Comparison of ENCODE assay signal across 18 cellular contexts in the genomic region with DNA sequence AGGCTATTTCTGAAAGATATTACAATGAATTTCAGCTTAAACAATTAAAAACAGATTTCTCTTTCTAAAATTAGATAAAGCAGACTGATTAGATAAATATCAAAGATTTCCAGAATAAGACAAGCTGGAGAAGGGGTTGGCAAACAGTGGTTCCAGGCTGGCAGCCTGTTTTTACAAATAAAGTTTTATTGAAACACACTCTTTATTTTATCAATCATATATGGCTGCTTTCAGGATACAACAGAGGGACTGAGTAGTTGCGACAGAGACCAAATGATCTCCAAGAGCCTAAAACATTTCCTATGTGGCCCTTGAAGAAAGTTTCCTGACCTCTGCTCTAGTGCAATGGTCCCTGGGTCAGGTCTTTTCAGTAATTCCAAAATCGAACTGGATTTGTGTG.
DNase-seq lines count a peak whose midpoint lies in the region; ATAC-seq, FAIRE-seq and TF ChIP-seq lines count a peak whose summit lies in the region.
"Had no signal": no experiment of that assay in that cellular context is flagged by ENCODE, and none has a peak within 500 bp of the region (broad histone marks: within the 10 kb centered on the region; RNA-seq: fewer than 3 reads in every experiment).

No MANE protein-coding gene starts in this region.

- H3K9me3 ChIP-seq in HepG2 (ENCODE audit: low read length) = no peaks in the 10 kb centered on the region
- H3K9me3 ChIP-seq in right lobe of liver = no peaks in the 10 kb centered on the region
- peaks cover 0 to 4% of the 10 kb centered on the region in 2 donors for H3K9me3 ChIP-seq in neuronal stem cell (replicated peaks in 1 of 2; ENCODE audit: control insufficient read depth in 2 of 2, insufficient read depth in 1 of 2, low read depth in 1 of 2, low read length in 2 of 2)
- H3K9me3 ChIP-seq: Caco-2 had no signal

- H3K4ac ChIP-seq in mesendoderm (ENCODE audit: low read depth, low read length) (no peak overlapping the region), neuronal stem cell (ENCODE audit: low read length) (no peak overlapping the region)

- H3K4me1 ChIP-seq in HepG2 (ENCODE audit: insufficient read depth, low read length) (no peaks in the 10 kb centered on the region), right lobe of liver (no peaks in the 10 kb centered on the region), mesendoderm (ENCODE audit: control insufficient read depth, low read depth, low read length) (peaks cover 9% of the 10 kb centered on the region), neuronal stem cell (ENCODE audit: control insufficient read depth in 2 of 2, insufficient read depth in 1 of 2, low read depth in 1 of 2, low read length in 2 of 2) (peaks cover 3 to 27% of the 10 kb centered on the region in 2 donors)
- H3K4me1 ChIP-seq: BLaER1 had no signal

- H2AK5ac ChIP-seq in mesendoderm (ENCODE audit: low read length) (no peak overlapping the region), neuronal stem cell (ENCODE audit: low read depth, low read length) (no peak overlapping the region)

- no peak for TF ChIP-seq EP300 in HepG2 (IDR thresholded peaks at IDR 0.05; ENCODE audit: low read depth in 2 of 2, low read length in 2 of 2)
- TF ChIP-seq EP300 in HepG2 (CRISPR knock-in tag; IDR thresholded peaks at IDR 0.05; ENCODE audit: borderline replicate concordance) = no peak

- H3K4me2 ChIP-seq in HepG2 (ENCODE audit: low read depth, low read length) = no peak overlapping the region
- H3K4me2 ChIP-seq in mesendoderm (ENCODE audit: low read length) = no peak overlapping the region
- H3K4me2 ChIP-seq in neuronal stem cell (ENCODE audit: insufficient read depth, low read length, poor library complexity, severe bottlenecking) = no peak overlapping the region
- H3K4me2 ChIP-seq: BLaER1, GM23338 had no signal

- no peaks in the 10 kb centered on the region for H4K20me1 ChIP-seq in HepG2 (ENCODE audit: insufficient read depth, low read length)
- H4K20me1 ChIP-seq: BLaER1 had no signal

- peaks cover 5 to 23% of the 10 kb centered on the region in 2 experiments; a peak in 2 of 5 replicates for H3K27me3 ChIP-seq in HepG2 (ENCODE audit: control insufficient read depth in 1 of 2, insufficient read depth in 2 of 2, low read length in 2 of 2)
- no peaks in the 10 kb centered on the region for H3K27me3 ChIP-seq in right lobe of liver
- H3K27me3 ChIP-seq in mesendoderm (ENCODE audit: insufficient read depth, low read length, poor library complexity) = no peaks in the 10 kb centered on the region
- H3K27me3 ChIP-seq in neuronal stem cell (ENCODE audit: control insufficient read depth in 3 of 3, insufficient read depth in 3 of 3, low read depth in 1 of 3, low read length in 3 of 3) = no peaks in the 10 kb centered on the region
- H3K27me3 ChIP-seq: BLaER1 had no signal

- H2BK5ac ChIP-seq in mesendoderm (ENCODE audit: low read length) (no peak overlapping the region), neuronal stem cell (ENCODE audit: low read length) (no peak overlapping the region)

- CTCF ChIA-PET in HepG2 (lab: Yijun Ruan, JAX; ENCODE audit: low intra/inter-chr PET ratio, low total read pairs) = no interaction called here

- TF ChIP-seq POLR2A in HepG2 (IDR thresholded peaks at IDR 0.05; ENCODE audit: insufficient read depth in 1 of 2, low read depth in 2 of 2, low read length in 2 of 2) (no peak), right lobe of liver (IDR thresholded peaks at IDR 0.05) (no peak)

- ATAC-seq in HepG2 = no peak
- ATAC-seq in right lobe of liver = no peak
- ATAC-seq: CD8-positive, alpha-beta T cell; GM23338 had no signal

- H3K9ac ChIP-seq in HepG2 (ENCODE audit: insufficient read depth, low read depth, low read length) (no peak overlapping the region), mesendoderm (ENCODE audit: low read length) (no peak overlapping the region), neuronal stem cell (ENCODE audit: low read depth, low read length, poor library complexity) (no peak overlapping the region)
- H3K9ac ChIP-seq: BLaER1 had no signal

- H3K36me3 ChIP-seq in HepG2 (replicated peaks in 1 of 2; ENCODE audit: control insufficient read depth in 1 of 2, insufficient read depth in 2 of 2, low read length in 2 of 2) = no peaks in the 10 kb centered on the region
- no peaks in the 10 kb centered on the region for H3K36me3 ChIP-seq in right lobe of liver
- H3K36me3 ChIP-seq in mesendoderm (ENCODE audit: control insufficient read depth, insufficient read depth, low read length) = no peaks in the 10 kb centered on the region
- H3K36me3 ChIP-seq in neuronal stem cell (replicated peaks in 1 of 2; ENCODE audit: control insufficient read depth in 2 of 2, insufficient read depth in 2 of 2, low read length in 2 of 2) = no peaks in the 10 kb centered on the region
- H3K36me3 ChIP-seq: BLaER1 had no signal

- H4K8ac ChIP-seq in mesendoderm (ENCODE audit: low read depth, low read length) (no peak overlapping the region), neuronal stem cell (ENCODE audit: low read depth, low read length) (no peak overlapping the region)

- H3K79me1 ChIP-seq in mesendoderm (ENCODE audit: low read length) (no peaks in the 10 kb centered on the region), neuronal stem cell (ENCODE audit: low read depth, low read length) (no peaks in the 10 kb centered on the region)

- no peak overlapping the region for H3K4me3 ChIP-seq in HepG2 (replicated peaks in 1 of 3; ENCODE audit: insufficient read depth in 1 of 3, low read depth in 2 of 3, low read length in 3 of 3)
- H3K4me3 ChIP-seq in right lobe of liver = no peak overlapping the region
- no peak overlapping the region for H3K4me3 ChIP-seq in mesendoderm (ENCODE audit: low read length)
- H3K4me3 ChIP-seq in neuronal stem cell (ENCODE audit: low read length in 2 of 2) = no peak overlapping the region
- H3K4me3 ChIP-seq in foreskin fibroblast (ENCODE audit: low read depth in 1 of 2, low read length in 2 of 2) = no peak overlapping the region
- H3K4me3 ChIP-seq: BLaER1, GM23338 had no signal

- H2BK15ac ChIP-seq in mesendoderm (replicated peaks; ENCODE audit: low read depth) = no peak overlapping the region
- H2BK15ac ChIP-seq in neuronal stem cell (ENCODE audit: low read length) = no peak overlapping the region

- H3K18ac ChIP-seq in mesendoderm (ENCODE audit: low read length) = no peak overlapping the region
- H3K18ac ChIP-seq in neuronal stem cell (ENCODE audit: low read length) = no peak overlapping the region

- H2BK120ac ChIP-seq in mesendoderm (ENCODE audit: low read depth, low read length) (no peak overlapping the region), neuronal stem cell (ENCODE audit: low read depth, low read length) (no peak overlapping the region)

- intact Hi-C loops in HepG2 (cut with micrococcal nuclease; ENCODE audit: unreplicated experiment) = no loop called here
- intact Hi-C loops in right lobe of liver (cut with DNase I) = no loop called here

- in situ Hi-C loops in HepG2 (cut with HindIII; ENCODE audit: extremely low pct_ligation_motif_present, low pct_unique_long_range_greater_than_20kb) = no loop called here

- H3K23ac ChIP-seq in mesendoderm (ENCODE audit: low read length) (no peak overlapping the region), neuronal stem cell (ENCODE audit: low read depth, low read length, poor library complexity) (no peak overlapping the region)

- no peak overlapping the region for H2BK12ac ChIP-seq in neuronal stem cell (ENCODE audit: low read length)

- TF ChIP-seq RAD21 in HepG2 (CRISPR knock-in tag; IDR thresholded peaks at IDR 0.05) = no peak

- H3K27ac ChIP-seq in HepG2 (ENCODE audit: extremely low read length, insufficient read depth, low read length) (no peak overlapping the region), right lobe of liver (no peak overlapping the region), mesendoderm (ENCODE audit: low read depth, low read length) (peak overlapping the region; percentile 11), neuronal stem cell (replicated peaks; ENCODE audit: low read length) (no peak overlapping the region)
- H3K27ac ChIP-seq: 22Rv1, BLaER1, C4-2B had no signal

- H3K56ac ChIP-seq in mesendoderm (ENCODE audit: low read length) = no peak overlapping the region

- no peak overlapping the region for H3K14ac ChIP-seq in neuronal stem cell (ENCODE audit: low read length)

- FAIRE-seq in HepG2 (lab: Jason Lieb, UNC) = no peak
- FAIRE-seq: A204.1, G401.6 had no signal

- H2AFZ ChIP-seq in HepG2 (ENCODE audit: low read length) = no peak overlapping the region
- H2AFZ ChIP-seq in neuronal stem cell (ENCODE audit: low read length) = peak overlapping the region; percentile 78
- H2AFZ ChIP-seq: GM23338 had no signal

- POLR2A ChIA-PET in HepG2 (lab: Yijun Ruan, JAX) = no interaction called here

- no TSS peak for BruUV-seq in HepG2 (replicated peaks; lab: Mats Ljungman, UMichigan)

- no peak overlapping the region for H4K91ac ChIP-seq in neuronal stem cell (ENCODE audit: low read depth, low read length, poor library complexity)

- TF ChIP-seq CTCF in HepG2 (CRISPR knock-in tag; IDR thresholded peaks at IDR 0.05) (no peak), right lobe of liver (IDR thresholded peaks at IDR 0.05) (no peak), foreskin fibroblast (IDR thresholded peaks at IDR 0.05; ENCODE audit: low read depth, low read length) (no peak)

- H4K5ac ChIP-seq in mesendoderm (ENCODE audit: low read length) = no peak overlapping the region

- DNase-seq in HepG2 (ENCODE audit: low spot score) = no peak
- no peak for DNase-seq in right lobe of liver
- no peak for DNase-seq in mesendoderm
- no peak for DNase-seq in neuronal stem cell (ENCODE audit: low spot score)
- DNase-seq in foreskin fibroblast = no peak
- DNase-seq in NCI-H1694 (lab: John Stamatoyannopoulos, UW) = no peak
- DNase-seq: Caco-2; CD4-positive, CD25-positive, alpha-beta regulatory T cell; CD8-positive, alpha-beta T cell; DMS153; DND-41; H9 had no signal

- 48% methylated on average over 2 of the region's 2 CpGs for WGBS in HepG2 (ENCODE audit: low lambda C conversion rate)
- 67% methylated on average over 2 of the region's 2 CpGs for WGBS in right lobe of liver (ENCODE audit: insufficient coverage, low coverage, low lambda C conversion rate, missing lambda C conversion rate)
- WGBS in mesendoderm (ENCODE audit: extremely low coverage, insufficient coverage, low lambda C conversion rate) = no CpG with 5 or more reads among the region's 2 CpGs
- no CpG with 5 or more reads among the region's 2 CpGs for WGBS in neuronal stem cell (ENCODE audit: extremely low coverage in 2 of 2, insufficient read length in 2 of 2, insufficient replicate concordance in 1 of 2), 2 donors

- H3K79me2 ChIP-seq in HepG2 (ENCODE audit: insufficient read depth, low read length) (no peaks in the 10 kb centered on the region), mesendoderm (ENCODE audit: control insufficient read depth, insufficient read depth, low read length) (no peaks in the 10 kb centered on the region)
